Comparison of ENCODE assay signal across 11 cellular contexts in genomic region chr7:5903002-5903401, GRCh38. TPM values are rescaled to one million over a fixed set of nuclear protein-coding genes. Genes with fewer than 3 reads are reported as not detected.
"Had no signal": no experiment of that assay in that cellular context is flagged by ENCODE, and none has a peak within 500 bp of the region (broad histone marks: within the 10 kb centered on the region; RNA-seq: fewer than 3 reads in every experiment).

No MANE protein-coding gene starts in this region.

RNA-seq across cellular contexts. Expression of gene OCM, which starts 22.4 kb away (rescaled TPM):
- total RNA-seq: OCI-LY7, PC-3, PC-9, Peyer's patch, Right ventricle myocardium inferior, Right ventricle myocardium superior, RPMI7951, SJCRH30, SJSA1, SK-MEL-5 had no signal
- polyA plus RNA-seq: SK-N-SH had no signal
